13 cellular contexts compared by ENCODE assay signal in genomic region chr12:106127289-106128126, GRCh38. TPM values are rescaled to one million over a fixed set of nuclear protein-coding genes. Genes with fewer than 3 reads are reported as not detected.
DNase-seq lines count a peak whose midpoint lies in the region; ATAC-seq and TF ChIP-seq lines count a peak whose summit lies in the region.
"Had no signal": no experiment of that assay in that cellular context is flagged by ENCODE, and none has a peak within 500 bp of the region (broad histone marks: within the 10 kb centered on the region; RNA-seq: fewer than 3 reads in every experiment).

No MANE protein-coding gene starts in this region.

- intact Hi-C loops in heart left ventricle (cut with DNase I) (loop anchor here in 2 of 10 donors (5.0 kb wide), 2 partner anchors 35 to 40 kb away; no protein-coding TSS in a partner anchor), left ventricle myocardium superior (cut with micrococcal nuclease) (no loop called here), upper lobe of right lung (cut with DNase I) (no loop called here)

- H3K4me1 ChIP-seq in heart left ventricle (peaks cover 8 to 100% (median 80%) of the 10 kb centered on the region in 12 donors), mesodermal cell (ENCODE audit: control insufficient read depth, insufficient read depth, low read length, poor library complexity, severe bottlenecking) (peaks cover 55% of the 10 kb centered on the region), upper lobe of right lung (peaks cover 47% of the 10 kb centered on the region)
- H3K4me1 ChIP-seq in effector memory CD4-positive, alpha-beta T cell (ENCODE audit: control insufficient read depth, insufficient read depth, low read length, poor library complexity, severe bottlenecking), result no peaks in the 10 kb centered on the region

- H3K4me3 ChIP-seq in heart left ventricle (no peak overlapping the region), coronary artery (no peak overlapping the region), mesodermal cell (ENCODE audit: extremely low read depth, insufficient read depth, low read length, poor library complexity, severe bottlenecking) (no peak overlapping the region), upper lobe of right lung (no peak overlapping the region)
- H3K4me3 ChIP-seq in effector memory CD4-positive, alpha-beta T cell (ENCODE audit: insufficient read depth, low read depth, low read length, poor library complexity, severe bottlenecking), result no peak overlapping the region
- H3K4me3 ChIP-seq: skin epidermis had no signal

- no peak for TF ChIP-seq POLR2A in heart left ventricle (IDR thresholded peaks at IDR 0.05)

- ATAC-seq in heart left ventricle, result no peak
- no peak for ATAC-seq in left ventricle myocardium superior
- ATAC-seq in upper lobe of right lung, result no peak
- ATAC-seq in GM18870 (IDR thresholded peaks at IDR 0.05; ENCODE audit: unreplicated experiment), result no peak

- H3K27me3 ChIP-seq in heart left ventricle (no peaks in the 10 kb centered on the region), upper lobe of right lung (no peaks in the 10 kb centered on the region)
- H3K27me3 ChIP-seq in effector memory CD4-positive, alpha-beta T cell (replicated peaks; ENCODE audit: control insufficient read depth, insufficient read depth, low read length, poor library complexity, severe bottlenecking), result no peaks in the 10 kb centered on the region

- TF ChIP-seq CTCF in heart left ventricle (IDR thresholded peaks at IDR 0.05), result no peak
- TF ChIP-seq CTCF in coronary artery (IDR thresholded peaks at IDR 0.05), result no peak
- TF ChIP-seq CTCF in upper lobe of right lung (IDR thresholded peaks at IDR 0.05), result no peak

- WGBS in heart left ventricle, 4 donors, result 57 to 69% (median 65%) methylated on average over 11 of the region's 11 CpGs
- 85 to 90% methylated on average over 8 to 9 of the region's 11 CpGs for whole genome bisulfite sequencing in mesodermal cell (ENCODE audit: insufficient coverage in 2 of 2), 2 experiments

- no peaks in the 10 kb centered on the region for H3K36me3 ChIP-seq in heart left ventricle
- peaks cover 30% of the 10 kb centered on the region for H3K36me3 ChIP-seq in mesodermal cell (ENCODE audit: control insufficient read depth, insufficient read depth, low read length)
- H3K36me3 ChIP-seq in upper lobe of right lung, result no peaks in the 10 kb centered on the region
- H3K36me3 ChIP-seq in effector memory CD4-positive, alpha-beta T cell (ENCODE audit: control insufficient read depth, insufficient read depth, low read length), result no peaks in the 10 kb centered on the region

- H3K27ac ChIP-seq in heart left ventricle, result peak overlapping the region in 11 of 12 donors; percentile 65 to 100 (median 92)
- H3K27ac ChIP-seq in coronary artery, result peak overlapping the region; percentile 84 to 97
- peak overlapping the region; percentile 78 for H3K27ac ChIP-seq in mesodermal cell (ENCODE audit: low read depth, low read length, severe bottlenecking)
- peak overlapping the region; percentile 42 for H3K27ac ChIP-seq in upper lobe of right lung
- no peak overlapping the region for H3K27ac ChIP-seq in effector memory CD4-positive, alpha-beta T cell (ENCODE audit: insufficient read depth, low read length, poor library complexity, severe bottlenecking)

- DNase-seq in heart left ventricle, result no peak
- no peak for DNase-seq in left ventricle myocardium superior
- no peak for DNase-seq in coronary artery (ENCODE audit: low spot score)
- DNase-seq in upper lobe of right lung, result no peak
- DNase-seq in HCEC 1CT, result no peak
- DNase-seq in effector memory CD4-positive, alpha-beta T cell, result no peak
- DNase-seq: activated CD4-positive, alpha-beta T cell treated with anti-CD3 and anti-CD28 coated beads, Interleukin-2, amount 50 U/mL, for 1 hour; erythroblast; OCI-M1; T-helper 2 cell had no signal

- H3K9me3 ChIP-seq in heart left ventricle, result no peaks in the 10 kb centered on the region
- H3K9me3 ChIP-seq in mesodermal cell (ENCODE audit: control insufficient read depth, low read length), result no peaks in the 10 kb centered on the region
- no peaks in the 10 kb centered on the region for H3K9me3 ChIP-seq in upper lobe of right lung
- no peaks in the 10 kb centered on the region for H3K9me3 ChIP-seq in effector memory CD4-positive, alpha-beta T cell (ENCODE audit: control insufficient read depth, low read length)

RNA-seq across cellular contexts. Expression of gene NUAK1, which starts 11.2 kb away (rescaled TPM):
- 10 to 100 TPM; 34.7 to 50.7 (median 39.8) TPM for total RNA-seq in heart left ventricle
- polyA plus RNA-seq in heart left ventricle, result 10 to 100 TPM; 10.5 to 21.5 TPM
- total RNA-seq in left ventricle myocardium superior, result 38.8 TPM
- 22.5 TPM for polyA plus RNA-seq in mesodermal cell (2013, experiment 1 of 2)
- polyA plus RNA-seq in mesodermal cell (2013, experiment 2 of 2), result 20.5 TPM
- 40.8 TPM for total RNA-seq in upper lobe of right lung
